8 cellular contexts compared by ENCODE assay signal in genomic region chr12:53492830-53493609, GRCh38. TPM values are rescaled to one million over a fixed set of nuclear protein-coding genes. Genes with fewer than 3 reads are reported as not detected.
DNase-seq lines count a peak whose midpoint lies in the region; ATAC-seq and TF ChIP-seq lines count a peak whose summit lies in the region.

No MANE protein-coding gene starts in this region.

- H3K4me3 ChIP-seq in AG04449 (ENCODE audit: low read depth, low read length) (peak overlapping the region; percentile 61), kidney epithelial cell (ENCODE audit: low read depth, low read length) (peak overlapping the region; percentile 43)

- DNase-seq in AG04449 (ENCODE audit: low read depth, low spot score) (no peak), NCI-H226 (peak; percentile 86), cerebellar cortex (ENCODE audit: low spot score) (peak; percentile 93), kidney epithelial cell (ENCODE audit: low read depth) (peak; percentile 67)
- DNase-seq in activated CD4-positive, alpha-beta T cell treated with anti-CD3 and anti-CD28 coated beads for 1 hour = peak; percentile 75
- DNase-seq in stimulated activated CD4-positive, alpha-beta T cell treated with anti-CD3 and anti-CD28 coated beads, Interleukin-15, amount 100 ng/mL, for 1 hour (ENCODE audit: low read depth in 1 of 2, low spot score in 1 of 2) = peak; percentile 76 to 80

- no peak for TF ChIP-seq CTCF in AG04449 (IDR thresholded peaks at IDR 0.05; ENCODE audit: insufficient read depth, low read length, missing control alignments)
- no peak for TF ChIP-seq CTCF in kidney epithelial cell (IDR thresholded peaks at IDR 0.05; ENCODE audit: insufficient read depth, low read length, poor library complexity, severe bottlenecking)

- no peaks in the 10 kb centered on the region for H3K27me3 ChIP-seq in kidney epithelial cell (ENCODE audit: control insufficient read depth, insufficient read depth, low read length)

- CTCF ChIA-PET in AG04449 (lab: Yijun Ruan, JAX) = interaction anchor here (1.0 to 6.8 kb wide), 6 partner anchors 11 to 280 kb away, joined by 3 to 33 read pairs (median 6); partner anchors contain the start of gene NPFF

- ATAC-seq in GM18907 (IDR thresholded peaks at IDR 0.05; ENCODE audit: unreplicated experiment) (peak; percentile 83), HG03139 (IDR thresholded peaks at IDR 0.05; ENCODE audit: unreplicated experiment) (peak; percentile 92)

- no peaks in the 10 kb centered on the region for H3K36me3 ChIP-seq in kidney epithelial cell (ENCODE audit: control insufficient read depth, insufficient read depth, low read length)

- POLR2A ChIA-PET in AG04449 (lab: Yijun Ruan, JAX) = interaction anchor here (0.5 to 2.2 kb wide), 6 partner anchors 8 to 44 kb away, joined by 3 to 17 read pairs (median 4); partner anchors contain the start of gene TARBP2

RNA-seq across cellular contexts. Expression of gene MAP3K12, which starts 6.2 kb away (rescaled TPM):
- total RNA-seq in kidney epithelial cell = 12.3 and 18.6 TPM in 2 replicates

RNA-seq across cellular contexts. Expression of gene TARBP2, which starts 8.1 kb away (rescaled TPM):
- 59.4 and 62.0 TPM in 2 replicates for total RNA-seq in kidney epithelial cell

RNA-seq across cellular contexts. Expression of gene NPFF, which starts 14.3 kb away (rescaled TPM):
- total RNA-seq in kidney epithelial cell = 3.0 TPM in 1 of 2 replicates, not detected in the other

RNA-seq across cellular contexts. Expression of gene PCBP2, which starts 41.1 kb away (rescaled TPM):
- total RNA-seq in kidney epithelial cell = 350 and 379 TPM in 2 replicates

RNA-seq across cellular contexts. Expression of gene PRR13, which starts 51.5 kb away (rescaled TPM):
- total RNA-seq in kidney epithelial cell = 82.7 and 91.4 TPM in 2 replicates
